ENCODE assay signal across 1 cellular context in genomic region chr1:2547210-2548067, GRCh38.
TF ChIP-seq lines count a peak whose summit lies in the region.

No MANE protein-coding gene starts in this region.

TF ChIP-seq in K562, 482 proteins besides CTCF, POLR2A, EP300 and RAD21 (continued from another document and continues in another):
- no peak for TF ChIP-seq DIDO1 (tag; IDR thresholded peaks at IDR 0.05; ENCODE audit: low read depth)
- no peak for TF ChIP-seq GABPA (tag; conservative IDR thresholded peaks at IDR 0.05; ENCODE audit: low read depth)
- TF ChIP-seq ZBTB49 (CRISPR knock-in tag; IDR thresholded peaks at IDR 0.05; ENCODE audit: borderline replicate concordance): no peak
- no peak for TF ChIP-seq ZNF121 (CRISPR knock-in tag; conservative IDR thresholded peaks at IDR 0.05)
- TF ChIP-seq HNRNPLL (IDR thresholded peaks at IDR 0.05; ENCODE audit: low read depth, low read length, poor library complexity, severe bottlenecking): peak; percentile 20
- TF ChIP-seq MGA (IDR thresholded peaks at IDR 0.05): no peak
- TF ChIP-seq ELF2 (CRISPR knock-in tag; IDR thresholded peaks at IDR 0.05): no peak
- TF ChIP-seq TAF1 (IDR thresholded peaks at IDR 0.05; ENCODE audit: control insufficient read depth, extremely low read depth, insufficient read depth, low read length, severe bottlenecking): no peak
- no peak for TF ChIP-seq ZNF217 (CRISPR knock-in tag; IDR thresholded peaks at IDR 0.05)
- 0 out of 2 replicates have a peak, but pooled peaks have one; percentile 4 for TF ChIP-seq NBN (IDR thresholded peaks at IDR 0.05; ENCODE audit: low read depth)
- TF ChIP-seq MYNN (IDR thresholded peaks at IDR 0.05): no peak; the same call in 1 of the 2 replicates
- TF ChIP-seq MYNN (CRISPR knock-in tag; IDR thresholded peaks at IDR 0.05): no peak
- no peak for TF ChIP-seq E2F6 (IDR thresholded peaks at IDR 0.05; ENCODE audit: borderline replicate concordance in 1 of 2, extremely low read depth in 1 of 2, insufficient read depth in 1 of 2, insufficient read length in 1 of 2, low read depth in 1 of 2, low read length in 1 of 2, poor library complexity in 1 of 2, severe bottlenecking in 1 of 2)
- no peak for TF ChIP-seq HNRNPUL1 (IDR thresholded peaks at IDR 0.05; ENCODE audit: low read length)
- no peak for TF ChIP-seq YBX1 (IDR thresholded peaks at IDR 0.05)
- no peak for TF ChIP-seq NFATC3 (IDR thresholded peaks at IDR 0.05)
- no peak for TF ChIP-seq BRF2 (IDR thresholded peaks at IDR 0.05; ENCODE audit: borderline replicate concordance, insufficient read depth, insufficient read length)
- TF ChIP-seq TEAD1 (CRISPR knock-in tag; IDR thresholded peaks at IDR 0.05): no peak
- no peak for TF ChIP-seq ZNF175 (CRISPR knock-in tag; IDR thresholded peaks at IDR 0.05; ENCODE audit: low read depth)
- no peak for TF ChIP-seq USF2 (CRISPR knock-in tag; IDR thresholded peaks at IDR 0.05)
- no peak for TF ChIP-seq BCOR (IDR thresholded peaks at IDR 0.05)
- peak; percentile 66 for TF ChIP-seq POLR2B (IDR thresholded peaks at IDR 0.05; ENCODE audit: low read depth, partially characterized antibody)
- no peak for TF ChIP-seq NFYB (IDR thresholded peaks at IDR 0.05; ENCODE audit: extremely low read depth, insufficient read length)
- 0 out of 2 replicates have a peak, but pooled peaks have one; percentile 20 for TF ChIP-seq ZNF830 (CRISPR knock-in tag; IDR thresholded peaks at IDR 0.05)
- TF ChIP-seq TEAD2 (tag; IDR thresholded peaks at IDR 0.05): no peak
- TF ChIP-seq KHSRP (IDR thresholded peaks at IDR 0.05): no peak
- TF ChIP-seq ZNF778 (CRISPR knock-in tag; IDR thresholded peaks at IDR 0.05): no peak
- TF ChIP-seq PHF20 (IDR thresholded peaks at IDR 0.05; ENCODE audit: partially characterized antibody): no peak
- no peak for TF ChIP-seq ZNF707 (CRISPR knock-in tag; conservative IDR thresholded peaks at IDR 0.05)
- no peak for TF ChIP-seq ZNF655 (CRISPR knock-in tag; IDR thresholded peaks at IDR 0.05)
- TF ChIP-seq ZNF134 (CRISPR knock-in tag; conservative IDR thresholded peaks at IDR 0.05): no peak
- TF ChIP-seq GTF2B (IDR thresholded peaks at IDR 0.05; ENCODE audit: extremely low read depth, insufficient read length): no peak
- TF ChIP-seq EP400 (IDR thresholded peaks at IDR 0.05): peak; percentile 41; the same call in 1 of the 2 replicates
- no peak for TF ChIP-seq SPI1 (IDR thresholded peaks at IDR 0.05; ENCODE audit: borderline replicate concordance, low read depth, low read length)
- TF ChIP-seq MCM3 (IDR thresholded peaks at IDR 0.05): no peak
- no peak for TF ChIP-seq CREBBP (IDR thresholded peaks at IDR 0.05; ENCODE audit: low read depth, low read length)
- TF ChIP-seq KAT2B (IDR thresholded peaks at IDR 0.05; ENCODE audit: low read depth, low read length): no peak
- TF ChIP-seq ZKSCAN8 (CRISPR knock-in tag; IDR thresholded peaks at IDR 0.05): no peak
- no peak for TF ChIP-seq RCOR1 (IDR thresholded peaks at IDR 0.05; ENCODE audit: borderline replicate concordance in 1 of 2, low read depth in 2 of 2, low read length in 2 of 2)
- TF ChIP-seq EZH2 (IDR thresholded peaks at IDR 0.05; ENCODE audit: borderline replicate concordance, low read depth, low read length): no peak
- no peak for TF ChIP-seq ZNF511 (CRISPR knock-in tag; IDR thresholded peaks at IDR 0.05)
- TF ChIP-seq MCM2 (IDR thresholded peaks at IDR 0.05; ENCODE audit: low read depth): no peak
- TF ChIP-seq SLC30A9 (CRISPR knock-in tag; IDR thresholded peaks at IDR 0.05): no peak
- no peak for TF ChIP-seq THRAP3 (IDR thresholded peaks at IDR 0.05; ENCODE audit: borderline replicate concordance)
- no peak for TF ChIP-seq POLR2AphosphoS2 (IDR thresholded peaks at IDR 0.05; ENCODE audit: low read length)
- no peak for TF ChIP-seq LARP7 (IDR thresholded peaks at IDR 0.05)
- no peak for TF ChIP-seq ZNF395 (CRISPR knock-in tag; IDR thresholded peaks at IDR 0.05)
- 0 out of 2 replicates have a peak, but pooled peaks have one; percentile 33 for TF ChIP-seq SMARCA5 (IDR thresholded peaks at IDR 0.05)
